Comparison of ENCODE assay signal across 10 cellular contexts in the genomic region with DNA sequence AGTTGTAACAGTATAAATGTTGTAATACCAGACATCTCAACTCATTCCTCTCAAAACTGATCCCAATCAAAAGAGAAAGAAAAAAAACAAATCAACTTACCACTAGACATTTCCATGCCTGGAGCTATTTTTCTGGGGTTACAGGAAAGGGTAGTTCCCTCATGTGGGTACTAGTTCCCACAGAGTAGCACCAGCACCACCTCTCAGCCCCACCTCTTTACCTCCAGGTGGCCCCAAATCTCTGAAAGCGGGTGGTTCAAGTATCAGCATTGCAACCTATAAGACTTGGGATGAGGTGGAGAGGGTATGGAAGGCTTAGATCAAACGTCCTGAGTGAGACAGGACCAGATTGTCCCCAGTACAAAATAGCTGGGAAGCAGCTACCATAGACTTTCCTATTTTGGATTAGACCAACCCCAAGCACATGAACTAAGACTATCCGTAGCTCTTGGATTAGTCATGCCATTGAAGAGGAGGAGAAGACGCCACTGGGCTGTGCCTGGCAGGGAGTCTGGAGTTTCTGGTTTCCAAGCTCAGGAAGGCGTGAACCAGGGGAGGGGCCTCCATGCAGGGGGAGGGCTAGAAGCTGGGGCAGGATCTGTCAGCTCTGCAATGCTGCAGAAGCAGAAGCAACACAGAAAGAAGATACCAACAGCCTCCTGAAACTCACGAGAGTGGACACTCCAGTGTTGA. TPM values are rescaled to one million over a fixed set of nuclear protein-coding genes. Genes with fewer than 3 reads are reported as not detected.
A peak's percentile ranks its signal among the peaks of the same experiment; 100 is the strongest.
DNase-seq lines count a peak whose midpoint lies in the region; ATAC-seq and TF ChIP-seq lines count a peak whose summit lies in the region.
"Had no signal": no experiment of that assay in that cellular context is flagged by ENCODE, and none has a peak within 500 bp of the region (broad histone marks: within the 10 kb centered on the region; RNA-seq: fewer than 3 reads in every experiment).

A gene with protein sequence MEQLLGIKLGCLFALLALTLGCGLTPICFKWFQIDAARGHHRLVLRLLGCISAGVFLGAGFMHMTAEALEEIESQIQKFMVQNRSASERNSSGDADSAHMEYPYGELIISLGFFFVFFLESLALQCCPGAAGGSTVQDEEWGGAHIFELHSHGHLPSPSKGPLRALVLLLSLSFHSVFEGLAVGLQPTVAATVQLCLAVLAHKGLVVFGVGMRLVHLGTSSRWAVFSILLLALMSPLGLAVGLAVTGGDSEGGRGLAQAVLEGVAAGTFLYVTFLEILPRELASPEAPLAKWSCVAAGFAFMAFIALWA (plus strand): TSS at position 620 of the 693 bp plus-strand sequence. CDS start 154 bp downstream, outside the sequence.

- no peak within 1 kb of the TSS for H3K9ac ChIP-seq in MM.1S (ENCODE audit: low read length)

- no peaks in the 10 kb centered on the region for H4K20me1 ChIP-seq in MM.1S (ENCODE audit: insufficient read depth, low read length)

- WGBS in thyroid gland, 2 donors: 63 to 70% methylated on average over 6 of the region's 6 CpGs

- no peak within 1 kb of the TSS for H2AFZ ChIP-seq in MM.1S (ENCODE audit: low read length)

- H3K27me3 ChIP-seq in thyroid gland: no peaks in the 10 kb centered on the region
- H3K27me3 ChIP-seq in MM.1S (replicated peaks; ENCODE audit: insufficient read depth, low read length): no peaks in the 10 kb centered on the region

- ATAC-seq in T-cell (replicated peaks in 1 of 4) (no peak), HG02678 (IDR thresholded peaks at IDR 0.05; ENCODE audit: unreplicated experiment) (no peak)

- H3K4me1 ChIP-seq in thyroid gland: no peaks in the 10 kb centered on the region
- no peaks in the 10 kb centered on the region for H3K4me1 ChIP-seq in MM.1S (ENCODE audit: low read length)

- H3K27me3 Mint-ChIP-seq in MCF 10A (ENCODE audit: insufficient read depth, unreplicated experiment) (no peaks in the 10 kb centered on the region), T-cell (no peaks in the 10 kb centered on the region)
- H3K27me3 Mint-ChIP-seq: activated B cell treated with CpG ODN at 0.5 μM for 24 hours had no signal

- H3K4me3 ChIP-seq in thyroid gland (replicated peaks in 1 of 3): no peak within 1 kb of the TSS
- no peak within 1 kb of the TSS for H3K4me3 ChIP-seq in MM.1S (ENCODE audit: low read length)

- no peak within 1 kb of the TSS for H3K4me2 ChIP-seq in MM.1S (ENCODE audit: low read depth, low read length)

- H3K36me3 Mint-ChIP-seq in MCF 10A (ENCODE audit: insufficient read depth, unreplicated experiment) (peaks cover 46% of the 10 kb centered on the region), T-cell (peaks cover 31% of the 10 kb centered on the region)

- no peaks in the 10 kb centered on the region for H3F3A ChIP-seq in MM.1S (ENCODE audit: insufficient read depth, low read length)

- H3K4me1 Mint-ChIP-seq in MCF 10A (ENCODE audit: insufficient read depth, unreplicated experiment) (peaks cover 18% of the 10 kb centered on the region), T-cell (peaks cover 19 to 37% (median 20%) of the 10 kb centered on the region in 3 donors)
- H3K4me1 Mint-ChIP-seq: activated B cell treated with CpG ODN at 0.5 μM for 24 hours had no signal

- no peak for TF ChIP-seq POLR2A in thyroid gland (IDR thresholded peaks at IDR 0.05)

- H3K27ac Mint-ChIP-seq in MCF 10A (ENCODE audit: low read depth, unreplicated experiment) (peak within 1 kb of the TSS; percentile 73), T-cell (no peak within 1 kb of the TSS)
- H3K27ac Mint-ChIP-seq: activated B cell treated with CpG ODN at 0.5 μM for 24 hours had no signal

- intact Hi-C loops in MCF 10A (cut with micrococcal nuclease): no loop called here
- intact Hi-C loops in thyroid gland (cut with DNase I): no loop called here

- H3K9me3 ChIP-seq in thyroid gland (no peaks in the 10 kb centered on the region), MM.1S (replicated peaks; ENCODE audit: insufficient read depth, low read length) (no peaks in the 10 kb centered on the region)

- no TSS peak for BruUV-seq in MCF 10A (replicated peaks; lab: Mats Ljungman, UMichigan)

- H3K4me3 Mint-ChIP-seq in MCF 10A (ENCODE audit: unreplicated experiment): peak within 1 kb of the TSS; percentile 8
- no peak within 1 kb of the TSS for H3K4me3 Mint-ChIP-seq in T-cell
- H3K4me3 Mint-ChIP-seq: activated B cell treated with CpG ODN at 0.5 μM for 24 hours had no signal

- H3K9me2 ChIP-seq in MM.1S (replicated peaks; ENCODE audit: insufficient read depth, low read length): no peaks in the 10 kb centered on the region

- POLR2A ChIA-PET in MCF 10A (lab: Yijun Ruan, JAX) (interaction anchor here (0.7 to 3.2 kb wide), 5 partner anchors 8 to 140 kb away, joined by 3 to 28 read pairs (median 5); a partner anchor contains a TSS), T-cell (lab: Charles Lee) (interaction anchor here in 1 of 2 donors (0.7 kb wide), 1 partner anchor 34 kb away, joined by 3 read pairs; no protein-coding TSS in a partner anchor)

- DNase-seq in NCI-H2196 (lab: John Stamatoyannopoulos, UW; ENCODE audit: unreplicated experiment) (peak; percentile 31), NCI-H2196 treated with DMSO at 0.1 percent for 48 hours (lab: John Stamatoyannopoulos, UW; ENCODE audit: unreplicated experiment) (no peak), MCF 10A (ENCODE audit: unreplicated experiment) (peak; percentile 83), left kidney (ENCODE audit: low read depth, low spot score) (peak; percentile 62), thyroid gland (peak; percentile 47 to 58), T-cell (no peak), MM.1S (no peak)
- DNase-seq: activated B cell treated with CpG ODN at 0.5 μM for 24 hours, NCI-H1105 treated with DMSO at 0.1 percent for 48 hours had no signal

- H3K27ac ChIP-seq in thyroid gland: no peak within 1 kb of the TSS
- no peak within 1 kb of the TSS for H3K27ac ChIP-seq in MM.1S (ENCODE audit: low read length)

- CTCF ChIA-PET in MCF 10A (lab: Yijun Ruan, JAX) (interaction anchor here (0.5 to 13.0 kb wide), 19 partner anchors 10 to 695 kb away, joined by 3 to 213 read pairs (median 5); a partner anchor contains a TSS), T-cell (lab: Charles Lee) (interaction anchor here (0.5 to 1.3 kb wide), 4 partner anchors 16 to 68 kb away, joined by 3 to 5 read pairs (median 3); no protein-coding TSS in a partner anchor)

- no peaks in the 10 kb centered on the region for H3K79me2 ChIP-seq in MM.1S (ENCODE audit: low read length)

- H3K36me3 ChIP-seq in thyroid gland: peaks cover 30 to 36% of the 10 kb centered on the region in 2 donors
- no peaks in the 10 kb centered on the region for H3K36me3 ChIP-seq in MM.1S (replicated peaks; ENCODE audit: insufficient read depth, low read length)

- H3K9me3 Mint-ChIP-seq in MCF 10A (ENCODE audit: unreplicated experiment) (no peaks in the 10 kb centered on the region), T-cell (no peaks in the 10 kb centered on the region)
- H3K9me3 Mint-ChIP-seq: activated B cell treated with CpG ODN at 0.5 μM for 24 hours had no signal

- no peak for TF ChIP-seq CTCF in MCF 10A (IDR thresholded peaks at IDR 0.05; ENCODE audit: unreplicated experiment)
- TF ChIP-seq CTCF in thyroid gland (IDR thresholded peaks at IDR 0.05): no peak
- TF ChIP-seq CTCF in MM.1S (IDR thresholded peaks at IDR 0.05; ENCODE audit: low read length): no peak

RNA-seq across cellular contexts. Expression of the gene that starts here (rescaled TPM):
- not detected in 2 replicates for total RNA-seq in MCF 10A (2022)
- total RNA-seq in thyroid gland: not detected
- under 1 TPM in 1 of 5 donors, not detected in 4; 0.35 TPM for total RNA-seq in T-cell

Comparison
In these comparisons a context has a peak if more than half of its experiments do, and no peak if none do; other contexts are left out.
1. DNase-seq: peak in NCI-H2196 (single experiment) and left kidney (single experiment); none in NCI-H2196 treated with DMSO at 0.1 percent for 48 hours (single experiment), T-cell (0 of 34) and MM.1S (single experiment).
2. Peak in DNase-seq in MCF 10A; RNA of the gene not detected or under 1 TPM.
3. Peak in DNase-seq in thyroid gland; RNA of the gene not detected or under 1 TPM.